1 cellular context compared by ENCODE assay signal in the genomic region with DNA sequence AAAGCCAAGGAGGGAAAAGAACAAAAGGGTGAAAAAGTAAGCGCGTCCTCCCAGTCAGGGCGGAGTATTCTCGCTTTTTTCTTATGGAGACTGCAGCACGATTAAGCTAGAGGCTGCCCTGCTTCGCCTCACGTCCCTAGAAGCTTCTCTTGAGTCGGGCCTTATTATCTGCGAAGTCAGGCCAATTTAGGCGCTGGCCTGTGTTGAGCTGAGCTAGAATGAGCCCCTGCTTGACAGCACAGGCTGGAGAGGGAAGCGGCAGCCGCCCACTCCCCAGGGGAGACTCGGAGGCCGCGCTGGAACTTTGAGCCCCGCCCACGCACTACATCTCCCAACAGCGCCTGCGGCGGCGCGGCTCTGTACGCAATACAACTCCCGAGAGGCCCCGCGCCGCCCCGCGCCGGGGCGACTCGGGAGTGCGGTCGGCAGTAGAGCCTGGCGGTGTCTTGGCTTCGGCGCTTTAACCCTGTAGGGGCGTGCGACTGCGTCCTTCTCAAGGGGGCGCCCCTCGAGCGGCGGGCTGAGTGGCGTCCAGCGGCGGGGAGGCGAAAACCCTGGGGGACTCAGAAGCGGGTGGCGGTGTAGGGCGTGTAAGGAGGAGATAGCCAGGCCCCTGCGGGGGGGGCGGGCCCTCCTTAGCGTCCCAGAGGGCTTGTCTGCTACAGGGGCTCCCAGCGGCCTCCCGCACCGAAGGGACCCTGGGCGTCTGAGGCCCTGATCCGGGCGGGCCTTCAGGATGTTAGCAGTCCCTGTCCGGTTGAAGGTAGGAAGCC.
TF ChIP-seq lines count a peak whose summit lies in the region.

No MANE protein-coding gene starts in this region.

TF ChIP-seq in HepG2, 621 proteins besides CTCF, POLR2A, EP300 and RAD21 (continued from another document and continues in another):
- TF ChIP-seq, protein P1, sequence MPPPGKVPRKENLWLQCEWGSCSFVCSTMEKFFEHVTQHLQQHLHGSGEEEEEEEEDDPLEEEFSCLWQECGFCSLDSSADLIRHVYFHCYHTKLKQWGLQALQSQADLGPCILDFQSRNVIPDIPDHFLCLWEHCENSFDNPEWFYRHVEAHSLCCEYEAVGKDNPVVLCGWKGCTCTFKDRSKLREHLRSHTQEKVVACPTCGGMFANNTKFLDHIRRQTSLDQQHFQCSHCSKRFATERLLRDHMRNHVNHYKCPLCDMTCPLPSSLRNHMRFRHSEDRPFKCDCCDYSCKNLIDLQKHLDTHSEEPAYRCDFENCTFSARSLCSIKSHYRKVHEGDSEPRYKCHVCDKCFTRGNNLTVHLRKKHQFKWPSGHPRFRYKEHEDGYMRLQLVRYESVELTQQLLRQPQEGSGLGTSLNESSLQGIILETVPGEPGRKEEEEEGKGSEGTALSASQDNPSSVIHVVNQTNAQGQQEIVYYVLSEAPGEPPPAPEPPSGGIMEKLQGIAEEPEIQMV (CRISPR knock-in tag; IDR thresholded peaks at IDR 0.05; ENCODE audit: low read depth) = peak; percentile 44; the same call in 1 of the 2 replicates
- TF ChIP-seq ZNF749 (CRISPR knock-in tag; IDR thresholded peaks at IDR 0.05; ENCODE audit: borderline replicate concordance) = peak; percentile 89; the same call in 1 of the 2 replicates
- 0 out of 2 replicates have a peak, but pooled peaks have one; percentile 44 for TF ChIP-seq ZFP90 (CRISPR knock-in tag; IDR thresholded peaks at IDR 0.05; ENCODE audit: borderline replicate concordance)
- peak; percentile 64 for TF ChIP-seq ZNF451 (CRISPR knock-in tag; IDR thresholded peaks at IDR 0.05)
- TF ChIP-seq ZFP62 (CRISPR knock-in tag; IDR thresholded peaks at IDR 0.05) = no peak
- TF ChIP-seq, protein P2, sequence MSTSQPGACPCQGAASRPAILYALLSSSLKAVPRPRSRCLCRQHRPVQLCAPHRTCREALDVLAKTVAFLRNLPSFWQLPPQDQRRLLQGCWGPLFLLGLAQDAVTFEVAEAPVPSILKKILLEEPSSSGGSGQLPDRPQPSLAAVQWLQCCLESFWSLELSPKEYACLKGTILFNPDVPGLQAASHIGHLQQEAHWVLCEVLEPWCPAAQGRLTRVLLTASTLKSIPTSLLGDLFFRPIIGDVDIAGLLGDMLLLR (CRISPR knock-in tag; IDR thresholded peaks at IDR 0.05) = no peak; the same call in 1 of the 2 replicates
- TF ChIP-seq GABPA (IDR thresholded peaks at IDR 0.05; ENCODE audit: low read depth, low read length) = peak; percentile 35; the same call in 1 of the 2 replicates
- peak; percentile 32; the same call in 1 of the 2 replicates for TF ChIP-seq GABPA (CRISPR knock-in tag; IDR thresholded peaks at IDR 0.05; ENCODE audit: low read depth)
- TF ChIP-seq, protein P3, sequence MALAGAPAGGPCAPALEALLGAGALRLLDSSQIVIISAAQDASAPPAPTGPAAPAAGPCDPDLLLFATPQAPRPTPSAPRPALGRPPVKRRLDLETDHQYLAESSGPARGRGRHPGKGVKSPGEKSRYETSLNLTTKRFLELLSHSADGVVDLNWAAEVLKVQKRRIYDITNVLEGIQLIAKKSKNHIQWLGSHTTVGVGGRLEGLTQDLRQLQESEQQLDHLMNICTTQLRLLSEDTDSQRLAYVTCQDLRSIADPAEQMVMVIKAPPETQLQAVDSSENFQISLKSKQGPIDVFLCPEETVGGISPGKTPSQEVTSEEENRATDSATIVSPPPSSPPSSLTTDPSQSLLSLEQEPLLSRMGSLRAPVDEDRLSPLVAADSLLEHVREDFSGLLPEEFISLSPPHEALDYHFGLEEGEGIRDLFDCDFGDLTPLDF (CRISPR knock-in tag; IDR thresholded peaks at IDR 0.05) = peak; percentile 59
- TF ChIP-seq, protein P4, sequence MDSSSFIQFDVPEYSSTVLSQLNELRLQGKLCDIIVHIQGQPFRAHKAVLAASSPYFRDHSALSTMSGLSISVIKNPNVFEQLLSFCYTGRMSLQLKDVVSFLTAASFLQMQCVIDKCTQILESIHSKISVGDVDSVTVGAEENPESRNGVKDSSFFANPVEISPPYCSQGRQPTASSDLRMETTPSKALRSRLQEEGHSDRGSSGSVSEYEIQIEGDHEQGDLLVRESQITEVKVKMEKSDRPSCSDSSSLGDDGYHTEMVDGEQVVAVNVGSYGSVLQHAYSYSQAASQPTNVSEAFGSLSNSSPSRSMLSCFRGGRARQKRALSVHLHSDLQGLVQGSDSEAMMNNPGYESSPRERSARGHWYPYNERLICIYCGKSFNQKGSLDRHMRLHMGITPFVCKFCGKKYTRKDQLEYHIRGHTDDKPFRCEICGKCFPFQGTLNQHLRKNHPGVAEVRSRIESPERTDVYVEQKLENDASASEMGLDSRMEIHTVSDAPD (CRISPR knock-in tag; IDR thresholded peaks at IDR 0.05) = peak; percentile 93
- TF ChIP-seq ZNF274 (CRISPR knock-in tag; IDR thresholded peaks at IDR 0.05) = peak; percentile 79; the same call in 1 of the 2 replicates
- TF ChIP-seq SRSF1 (optimal IDR thresholded peaks at IDR 0.05; ENCODE audit: low read depth, low read length) = peak; percentile 82
- no peak; the same call in 1 of the 2 replicates for TF ChIP-seq FOXC1 (CRISPR knock-in tag; IDR thresholded peaks at IDR 0.05; ENCODE audit: borderline replicate concordance)
- no peak; the same call in 1 of the 2 replicates for TF ChIP-seq MIER2 (CRISPR knock-in tag; IDR thresholded peaks at IDR 0.05)
- peak; percentile 75; the same call in 1 of the 2 replicates for TF ChIP-seq SALL1 (CRISPR knock-in tag; IDR thresholded peaks at IDR 0.05)
- no peak for TF ChIP-seq RBM22 (optimal IDR thresholded peaks at IDR 0.05; ENCODE audit: low read length)
- no peak for TF ChIP-seq ZNF30 (CRISPR knock-in tag; IDR thresholded peaks at IDR 0.05)
- no peak for TF ChIP-seq ZNF33A (CRISPR knock-in tag; IDR thresholded peaks at IDR 0.05; ENCODE audit: borderline replicate concordance)
- peak; percentile 92 for TF ChIP-seq RBFOX2 (IDR thresholded peaks at IDR 0.05; ENCODE audit: low read depth, low read length)
- TF ChIP-seq, protein P5, sequence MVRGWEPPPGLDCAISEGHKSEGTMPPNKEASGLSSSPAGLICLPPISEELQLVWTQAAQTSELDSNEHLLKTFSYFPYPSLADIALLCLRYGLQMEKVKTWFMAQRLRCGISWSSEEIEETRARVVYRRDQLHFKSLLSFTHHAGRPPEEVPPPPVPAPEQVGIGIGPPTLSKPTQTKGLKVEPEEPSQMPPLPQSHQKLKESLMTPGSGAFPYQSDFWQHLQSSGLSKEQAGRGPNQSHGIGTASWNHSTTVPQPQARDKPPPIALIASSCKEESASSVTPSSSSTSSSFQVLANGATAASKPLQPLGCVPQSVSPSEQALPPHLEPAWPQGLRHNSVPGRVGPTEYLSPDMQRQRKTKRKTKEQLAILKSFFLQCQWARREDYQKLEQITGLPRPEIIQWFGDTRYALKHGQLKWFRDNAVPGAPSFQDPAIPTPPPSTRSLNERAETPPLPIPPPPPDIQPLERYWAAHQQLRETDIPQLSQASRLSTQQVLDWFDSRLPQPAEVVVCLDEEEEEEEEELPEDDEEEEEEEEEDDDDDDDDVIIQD (CRISPR knock-in tag; IDR thresholded peaks at IDR 0.05; ENCODE audit: low read depth) = peak; percentile 85; the same call in 1 of the 2 replicates
- TF ChIP-seq, protein P6, sequence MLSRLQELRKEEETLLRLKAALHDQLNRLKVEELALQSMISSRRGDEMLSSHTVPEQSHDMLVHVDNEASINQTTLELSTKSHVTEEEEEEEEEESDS (CRISPR knock-in tag; IDR thresholded peaks at IDR 0.05; ENCODE audit: borderline replicate concordance) = 0 out of 2 replicates have a peak, but pooled peaks have one; percentile 43
- peak; percentile 39 for TF ChIP-seq HNRNPK (IDR thresholded peaks at IDR 0.05; ENCODE audit: low read depth, low read length, poor library complexity, severe bottlenecking)
- peak; percentile 79 for TF ChIP-seq YY1 (IDR thresholded peaks at IDR 0.05; ENCODE audit: insufficient read depth, insufficient replicate concordance, low read depth, low read length)
- TF ChIP-seq ZNF577 (CRISPR knock-in tag; IDR thresholded peaks at IDR 0.05; ENCODE audit: borderline replicate concordance, low read depth) = peak; percentile 49; the same call in 1 of the 2 replicates
- peak; percentile 70; the same call in 1 of the 2 replicates for TF ChIP-seq YEATS2 (CRISPR knock-in tag; IDR thresholded peaks at IDR 0.05; ENCODE audit: borderline replicate concordance)
- no peak for TF ChIP-seq ATRX (CRISPR knock-in tag; IDR thresholded peaks at IDR 0.05; ENCODE audit: borderline replicate concordance)
- TF ChIP-seq, protein P7, sequence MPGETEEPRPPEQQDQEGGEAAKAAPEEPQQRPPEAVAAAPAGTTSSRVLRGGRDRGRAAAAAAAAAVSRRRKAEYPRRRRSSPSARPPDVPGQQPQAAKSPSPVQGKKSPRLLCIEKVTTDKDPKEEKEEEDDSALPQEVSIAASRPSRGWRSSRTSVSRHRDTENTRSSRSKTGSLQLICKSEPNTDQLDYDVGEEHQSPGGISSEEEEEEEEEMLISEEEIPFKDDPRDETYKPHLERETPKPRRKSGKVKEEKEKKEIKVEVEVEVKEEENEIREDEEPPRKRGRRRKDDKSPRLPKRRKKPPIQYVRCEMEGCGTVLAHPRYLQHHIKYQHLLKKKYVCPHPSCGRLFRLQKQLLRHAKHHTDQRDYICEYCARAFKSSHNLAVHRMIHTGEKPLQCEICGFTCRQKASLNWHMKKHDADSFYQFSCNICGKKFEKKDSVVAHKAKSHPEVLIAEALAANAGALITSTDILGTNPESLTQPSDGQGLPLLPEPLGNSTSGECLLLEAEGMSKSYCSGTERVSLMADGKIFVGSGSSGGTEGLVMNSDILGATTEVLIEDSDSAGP (CRISPR knock-in tag; IDR thresholded peaks at IDR 0.05; ENCODE audit: borderline replicate concordance) = peak; percentile 70; the same call in 1 of the 2 replicates
- TF ChIP-seq ZNF569 (CRISPR knock-in tag; IDR thresholded peaks at IDR 0.05; ENCODE audit: borderline replicate concordance) = 0 out of 2 replicates have a peak, but pooled peaks have one; percentile 37
- TF ChIP-seq ZSCAN29 (CRISPR knock-in tag; conservative IDR thresholded peaks at IDR 0.05) = no peak; the same call in 1 of the 2 replicates
- TF ChIP-seq ZNF614 (CRISPR knock-in tag; IDR thresholded peaks at IDR 0.05; ENCODE audit: borderline replicate concordance) = peak; percentile 43; the same call in 1 of the 2 replicates
- TF ChIP-seq PCBP2 (optimal IDR thresholded peaks at IDR 0.05; ENCODE audit: low read depth, low read length, poor library complexity, severe bottlenecking) = no peak
- TF ChIP-seq DNMT1 (CRISPR knock-in tag; IDR thresholded peaks at IDR 0.05) = no peak
- TF ChIP-seq, protein P8, sequence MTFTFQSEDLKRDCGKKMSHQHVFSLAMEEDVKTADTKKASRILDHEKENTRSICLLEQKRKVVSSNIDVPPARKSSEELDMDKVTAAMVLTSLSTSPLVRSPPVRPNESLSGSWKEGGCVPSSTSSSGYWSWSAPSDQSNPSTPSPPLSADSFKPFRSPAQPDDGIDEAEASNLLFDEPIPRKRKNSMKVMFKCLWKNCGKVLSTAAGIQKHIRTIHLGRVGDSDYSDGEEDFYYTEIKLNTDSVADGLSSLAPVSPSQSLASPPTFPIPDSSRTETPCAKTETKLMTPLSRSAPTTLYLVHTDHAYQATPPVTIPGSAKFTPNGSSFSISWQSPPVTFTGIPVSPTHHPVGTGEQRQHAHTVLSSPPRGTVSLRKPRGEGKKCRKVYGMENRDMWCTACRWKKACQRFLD (CRISPR knock-in tag; IDR thresholded peaks at IDR 0.05; ENCODE audit: borderline replicate concordance) = no peak
- TF ChIP-seq, protein P9, sequence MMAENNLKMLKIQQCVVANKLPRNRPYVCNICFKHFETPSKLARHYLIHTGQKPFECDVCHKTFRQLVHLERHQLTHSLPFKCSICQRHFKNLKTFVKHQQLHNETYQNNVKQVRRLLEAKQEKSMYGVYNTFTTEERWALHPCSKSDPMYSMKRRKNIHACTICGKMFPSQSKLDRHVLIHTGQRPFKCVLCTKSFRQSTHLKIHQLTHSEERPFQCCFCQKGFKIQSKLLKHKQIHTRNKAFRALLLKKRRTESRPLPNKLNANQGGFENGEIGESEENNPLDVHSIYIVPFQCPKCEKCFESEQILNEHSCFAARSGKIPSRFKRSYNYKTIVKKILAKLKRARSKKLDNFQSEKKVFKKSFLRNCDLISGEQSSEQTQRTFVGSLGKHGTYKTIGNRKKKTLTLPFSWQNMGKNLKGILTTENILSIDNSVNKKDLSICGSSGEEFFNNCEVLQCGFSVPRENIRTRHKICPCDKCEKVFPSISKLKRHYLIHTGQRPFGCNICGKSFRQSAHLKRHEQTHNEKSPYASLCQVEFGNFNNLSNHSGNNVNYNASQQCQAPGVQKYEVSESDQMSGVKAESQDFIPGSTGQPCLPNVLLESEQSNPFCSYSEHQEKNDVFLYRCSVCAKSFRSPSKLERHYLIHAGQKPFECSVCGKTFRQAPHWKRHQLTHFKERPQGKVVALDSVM (CRISPR knock-in tag; IDR thresholded peaks at IDR 0.05) = peak; percentile 81
- TF ChIP-seq KDM3A (CRISPR knock-in tag; IDR thresholded peaks at IDR 0.05; ENCODE audit: low read depth) = peak; percentile 37; the same call in 1 of the 2 replicates
- no peak for TF ChIP-seq SMC3 (IDR thresholded peaks at IDR 0.05; ENCODE audit: low read length)
- TF ChIP-seq PPARG (CRISPR knock-in tag; conservative IDR thresholded peaks at IDR 0.05) = no peak; the same call in 1 of the 2 replicates
- TF ChIP-seq ZBTB42 (CRISPR knock-in tag; IDR thresholded peaks at IDR 0.05) = peak; percentile 69; the same call in 1 of the 2 replicates
- TF ChIP-seq SP140L (CRISPR knock-in tag; IDR thresholded peaks at IDR 0.05; ENCODE audit: borderline replicate concordance) = no peak
- TF ChIP-seq ZNF337 (CRISPR knock-in tag; IDR thresholded peaks at IDR 0.05; ENCODE audit: borderline replicate concordance, low read depth) = no peak
- TF ChIP-seq, protein P10, sequence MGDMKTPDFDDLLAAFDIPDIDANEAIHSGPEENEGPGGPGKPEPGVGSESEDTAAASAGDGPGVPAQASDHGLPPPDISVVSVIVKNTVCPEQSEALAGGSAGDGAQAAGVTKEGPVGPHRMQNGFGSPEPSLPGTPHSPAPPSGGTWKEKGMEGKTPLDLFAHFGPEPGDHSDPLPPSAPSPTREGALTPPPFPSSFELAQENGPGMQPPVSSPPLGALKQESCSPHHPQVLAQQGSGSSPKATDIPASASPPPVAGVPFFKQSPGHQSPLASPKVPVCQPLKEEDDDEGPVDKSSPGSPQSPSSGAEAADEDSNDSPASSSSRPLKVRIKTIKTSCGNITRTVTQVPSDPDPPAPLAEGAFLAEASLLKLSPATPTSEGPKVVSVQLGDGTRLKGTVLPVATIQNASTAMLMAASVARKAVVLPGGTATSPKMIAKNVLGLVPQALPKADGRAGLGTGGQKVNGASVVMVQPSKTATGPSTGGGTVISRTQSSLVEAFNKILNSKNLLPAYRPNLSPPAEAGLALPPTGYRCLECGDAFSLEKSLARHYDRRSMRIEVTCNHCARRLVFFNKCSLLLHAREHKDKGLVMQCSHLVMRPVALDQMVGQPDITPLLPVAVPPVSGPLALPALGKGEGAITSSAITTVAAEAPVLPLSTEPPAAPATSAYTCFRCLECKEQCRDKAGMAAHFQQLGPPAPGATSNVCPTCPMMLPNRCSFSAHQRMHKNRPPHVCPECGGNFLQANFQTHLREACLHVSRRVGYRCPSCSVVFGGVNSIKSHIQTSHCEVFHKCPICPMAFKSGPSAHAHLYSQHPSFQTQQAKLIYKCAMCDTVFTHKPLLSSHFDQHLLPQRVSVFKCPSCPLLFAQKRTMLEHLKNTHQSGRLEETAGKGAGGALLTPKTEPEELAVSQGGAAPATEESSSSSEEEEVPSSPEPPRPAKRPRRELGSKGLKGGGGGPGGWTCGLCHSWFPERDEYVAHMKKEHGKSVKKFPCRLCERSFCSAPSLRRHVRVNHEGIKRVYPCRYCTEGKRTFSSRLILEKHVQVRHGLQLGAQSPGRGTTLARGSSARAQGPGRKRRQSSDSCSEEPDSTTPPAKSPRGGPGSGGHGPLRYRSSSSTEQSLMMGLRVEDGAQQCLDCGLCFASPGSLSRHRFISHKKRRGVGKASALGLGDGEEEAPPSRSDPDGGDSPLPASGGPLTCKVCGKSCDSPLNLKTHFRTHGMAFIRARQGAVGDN (CRISPR knock-in tag; IDR thresholded peaks at IDR 0.05) = peak; percentile 80
